Comparison of ENCODE assay signal across 12 cellular contexts in genomic region chr3:177934001-177934891, GRCh38.
A peak's percentile ranks its signal among the peaks of the same experiment; 100 is the strongest.
DNase-seq lines count a peak whose midpoint lies in the region; TF ChIP-seq lines count a peak whose summit lies in the region.
"Had no signal": no experiment of that assay in that cellular context is flagged by ENCODE, and none has a peak within 500 bp of the region (broad histone marks: within the 10 kb centered on the region; RNA-seq: fewer than 3 reads in every experiment).

No MANE protein-coding gene starts in this region.

- H3K4me1 ChIP-seq in BE2C: peaks cover 19% of the 10 kb centered on the region
- H3K4me1 ChIP-seq: colonic mucosa had no signal

- H3K36me3 Mint-ChIP-seq in chondrocyte (ENCODE audit: low read depth) (peaks cover 3% of the 10 kb centered on the region), progenitor cell of endocrine pancreas (ENCODE audit: insufficient read depth) (no peaks in the 10 kb centered on the region)
- H3K36me3 Mint-ChIP-seq: activated CD8-positive, alpha-beta memory T cell treated with anti-CD3 and anti-CD28 coated beads, Interleukin-2, amount 10 ng/mL, durations not matched to agents 7 days and 5 days had no signal

- no peaks in the 10 kb centered on the region for H3K9me3 ChIP-seq in BE2C
- H3K9me3 ChIP-seq: colonic mucosa, thoracic aorta had no signal

- no peak for TF ChIP-seq CTCF in BE2C (IDR thresholded peaks at IDR 0.05; ENCODE audit: low read depth, low read length)
- TF ChIP-seq CTCF in chondrocyte (IDR thresholded peaks at IDR 0.05): no peak
- no peak for TF ChIP-seq CTCF in GM10266 (IDR thresholded peaks at IDR 0.05; ENCODE audit: control insufficient read depth, insufficient read depth, low read depth, missing control alignments)
- no peak for TF ChIP-seq CTCF in progenitor cell of endocrine pancreas (IDR thresholded peaks at IDR 0.05; ENCODE audit: unreplicated experiment)

- no peak overlapping the region for H3K4me3 Mint-ChIP-seq in chondrocyte (ENCODE audit: unreplicated experiment)
- no peak overlapping the region for H3K4me3 Mint-ChIP-seq in progenitor cell of endocrine pancreas (ENCODE audit: low read depth)
- H3K4me3 Mint-ChIP-seq: activated CD8-positive, alpha-beta memory T cell treated with anti-CD3 and anti-CD28 coated beads, Interleukin-2, amount 10 ng/mL, durations not matched to agents 7 days and 5 days had no signal

- no peaks in the 10 kb centered on the region for H3K36me3 ChIP-seq in BE2C
- H3K36me3 ChIP-seq: colonic mucosa, thoracic aorta had no signal

- H3K27me3 ChIP-seq in BE2C: no peaks in the 10 kb centered on the region
- H3K27me3 ChIP-seq: colonic mucosa had no signal

- H3K9me3 Mint-ChIP-seq in chondrocyte (ENCODE audit: low read depth) (peaks cover 5% of the 10 kb centered on the region), progenitor cell of endocrine pancreas (ENCODE audit: low read depth) (no peaks in the 10 kb centered on the region)

- peak overlapping the region; percentile 17 for H3K27ac Mint-ChIP-seq in chondrocyte (ENCODE audit: unreplicated experiment)
- no peak overlapping the region for H3K27ac Mint-ChIP-seq in progenitor cell of endocrine pancreas
- H3K27ac Mint-ChIP-seq: activated CD8-positive, alpha-beta memory T cell treated with anti-CD3 and anti-CD28 coated beads, Interleukin-2, amount 10 ng/mL, durations not matched to agents 7 days and 5 days had no signal

- no peak overlapping the region for H3K4me3 ChIP-seq in BE2C (ENCODE audit: low read depth, low read length)
- H3K4me3 ChIP-seq: colonic mucosa, thoracic aorta had no signal

- no peaks in the 10 kb centered on the region for H3K27me3 Mint-ChIP-seq in chondrocyte (ENCODE audit: low read depth)
- no peaks in the 10 kb centered on the region for H3K27me3 Mint-ChIP-seq in progenitor cell of endocrine pancreas
- H3K27me3 Mint-ChIP-seq: activated CD8-positive, alpha-beta memory T cell treated with anti-CD3 and anti-CD28 coated beads, Interleukin-2, amount 10 ng/mL, durations not matched to agents 7 days and 5 days had no signal

- H3K4me1 Mint-ChIP-seq in chondrocyte (ENCODE audit: low read depth) (peaks cover 54% of the 10 kb centered on the region), progenitor cell of endocrine pancreas (ENCODE audit: low read depth) (peaks cover 30% of the 10 kb centered on the region)
- H3K4me1 Mint-ChIP-seq: activated CD8-positive, alpha-beta memory T cell treated with anti-CD3 and anti-CD28 coated beads, Interleukin-2, amount 10 ng/mL, durations not matched to agents 7 days and 5 days had no signal

- DNase-seq in BE2C: peak; percentile 8
- DNase-seq in M059J (ENCODE audit: low read depth): peak; percentile 89
- no peak for DNase-seq in chondrocyte (ENCODE audit: low spot score)
- DNase-seq in myocyte (ENCODE audit: low read depth): peak; percentile 54
- no peak for DNase-seq in GM10266 (ENCODE audit: extremely low spot score)
- no peak for DNase-seq in occipital lobe (lab: John Stamatoyannopoulos, UW)
- DNase-seq in progenitor cell of endocrine pancreas (ENCODE audit: low spot score, unreplicated experiment): no peak
- no peak for DNase-seq in NCI-H1694 treated with DMSO at 0.1 percent for 48 hours (lab: John Stamatoyannopoulos, UW)
- DNase-seq: activated CD8-positive, alpha-beta memory T cell treated with anti-CD3 and anti-CD28 coated beads, Interleukin-2, amount 10 ng/mL, durations not matched to agents 7 days and 5 days; colonic mucosa; MV-4-11 had no signal

Comparison
In these comparisons a context has a peak if more than half of its experiments do, and no peak if none do; other contexts are left out.
1. DNase-seq: peak in BE2C (single experiment), M059J (single experiment) and myocyte (single experiment); none in chondrocyte (single experiment), GM10266 (single experiment), occipital lobe (single experiment), progenitor cell of endocrine pancreas (single experiment) and NCI-H1694 treated with DMSO at 0.1 percent for 48 hours (single experiment).